ENCODE assay signal across 9 cellular contexts in the genomic region with DNA sequence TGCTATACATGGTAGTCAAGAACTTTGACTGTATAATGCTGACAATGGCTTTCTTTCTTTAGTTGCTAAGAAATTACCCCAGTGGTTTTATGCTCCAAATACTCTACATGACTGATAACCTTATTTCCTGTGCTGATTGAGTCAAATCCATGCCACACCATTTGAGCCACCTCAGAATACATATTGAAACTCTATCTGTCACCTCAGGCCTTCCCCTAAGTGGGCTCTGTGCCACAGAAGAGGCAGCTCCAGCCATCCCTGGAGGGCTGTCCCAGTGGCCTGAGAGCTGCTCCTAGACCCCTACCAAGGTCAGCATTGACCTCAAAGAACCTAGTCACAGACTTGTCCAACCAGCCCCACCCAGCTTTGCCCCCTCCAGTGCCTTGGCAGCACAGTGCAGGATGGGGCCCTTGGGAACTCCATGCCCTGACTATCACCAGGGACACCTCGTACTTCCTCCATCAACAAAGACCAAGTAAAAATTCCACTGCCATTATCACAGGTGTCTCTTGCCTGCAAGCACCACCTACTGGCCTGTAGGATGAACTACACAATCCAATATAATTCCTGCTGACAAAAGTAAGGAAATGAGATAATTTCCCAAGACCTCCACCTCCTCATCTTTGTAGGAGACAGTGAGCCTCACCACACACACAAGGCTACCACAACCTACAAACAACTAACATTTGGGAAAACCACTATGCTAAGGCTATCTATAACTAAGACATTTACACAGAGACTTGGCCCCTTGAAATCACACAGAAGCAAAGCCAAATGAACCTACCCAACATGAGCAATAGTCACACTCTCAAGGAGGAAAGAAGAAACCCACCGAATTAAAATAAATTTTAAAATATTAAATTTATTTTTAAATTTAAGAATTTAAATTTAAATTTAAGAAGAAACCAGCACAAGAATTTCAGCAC.
DNase-seq lines count a peak whose midpoint lies in the region; FAIRE-seq and TF ChIP-seq lines count a peak whose summit lies in the region.
"Had no signal": no experiment of that assay in that cellular context is flagged by ENCODE, and none has a peak within 500 bp of the region (broad histone marks: within the 10 kb centered on the region; RNA-seq: fewer than 3 reads in every experiment).

No MANE protein-coding gene starts in this region.

- H3K27ac Mint-ChIP-seq in MCF 10A (ENCODE audit: low read depth, unreplicated experiment) (no peak overlapping the region), osteocyte (ENCODE audit: unreplicated experiment) (no peak overlapping the region)

- no peak for TF ChIP-seq POLR2A in H54 (IDR thresholded peaks at IDR 0.05; ENCODE audit: low read depth, low read length)

- H3K9me3 Mint-ChIP-seq in MCF 10A (ENCODE audit: unreplicated experiment) (no peaks in the 10 kb centered on the region), osteocyte (ENCODE audit: unreplicated experiment) (peaks cover 18% of the 10 kb centered on the region)

- no TSS peak for BruUV-seq in MCF 10A (replicated peaks; lab: Mats Ljungman, UMichigan)

- peaks cover 5% of the 10 kb centered on the region for H3K4me1 Mint-ChIP-seq in MCF 10A (ENCODE audit: insufficient read depth, unreplicated experiment)
- no peaks in the 10 kb centered on the region for H3K4me1 Mint-ChIP-seq in osteocyte (ENCODE audit: unreplicated experiment)
- H3K4me1 Mint-ChIP-seq: CD4-positive, CD25-positive, alpha-beta regulatory T cell had no signal

- intact Hi-C loops in MCF 10A (cut with micrococcal nuclease), result loop anchor here (1.0 to 10.0 kb wide), 6 partner anchors 107 to 752 kb away; no protein-coding TSS in a partner anchor

- POLR2A ChIA-PET in MCF 10A (lab: Yijun Ruan, JAX), result no interaction called here

- DNase-seq in NCI-H1694 treated with DMSO at 0.1 percent for 48 hours (lab: John Stamatoyannopoulos, UW) (peak; percentile 11), NCI-H1694 (lab: John Stamatoyannopoulos, UW) (no peak), H54 (ENCODE audit: insufficient read length, low spot score) (peak; percentile 1), LoVo (ENCODE audit: low spot score) (peak; percentile 35), MCF 10A (ENCODE audit: unreplicated experiment) (peak; percentile 53), osteocyte (ENCODE audit: extremely low spot score, unreplicated experiment) (no peak), epidermal melanocyte (ENCODE audit: insufficient read length, low spot score) (no peak)
- DNase-seq in activated CD8-positive, alpha-beta memory T cell treated with anti-CD3 and anti-CD28 coated beads, Interleukin-2, amount 50 U/mL, for 48 hours, result no peak

- peaks cover 80% of the 10 kb centered on the region for H3K27me3 Mint-ChIP-seq in MCF 10A (ENCODE audit: insufficient read depth, unreplicated experiment)
- H3K27me3 Mint-ChIP-seq in osteocyte (ENCODE audit: unreplicated experiment), result peaks cover 2% of the 10 kb centered on the region

- CTCF ChIA-PET in MCF 10A (lab: Yijun Ruan, JAX), result interaction anchor here (0.7 to 1.2 kb wide), 5 partner anchors 9 to 337 kb away, joined by 3 to 5 read pairs (median 4); no protein-coding TSS in a partner anchor

- H3K4me3 Mint-ChIP-seq in MCF 10A (ENCODE audit: unreplicated experiment) (no peak overlapping the region), osteocyte (ENCODE audit: unreplicated experiment) (no peak overlapping the region)
- H3K4me3 Mint-ChIP-seq: CD4-positive, CD25-positive, alpha-beta regulatory T cell had no signal

- peaks cover 5% of the 10 kb centered on the region for H3K36me3 Mint-ChIP-seq in MCF 10A (ENCODE audit: insufficient read depth, unreplicated experiment)
- no peaks in the 10 kb centered on the region for H3K36me3 Mint-ChIP-seq in osteocyte (ENCODE audit: unreplicated experiment)
- H3K36me3 Mint-ChIP-seq: CD4-positive, CD25-positive, alpha-beta regulatory T cell had no signal

- peak; percentile 69 for TF ChIP-seq CTCF in MCF 10A (IDR thresholded peaks at IDR 0.05; ENCODE audit: unreplicated experiment)
- TF ChIP-seq CTCF in osteocyte (IDR thresholded peaks at IDR 0.05), result peak; percentile 55

- FAIRE-seq in H54 (lab: Jason Lieb, UNC), result peak; percentile 50

Comparison
In these comparisons a context has a peak if more than half of its experiments do, and no peak if none do; other contexts are left out.
1. DNase-seq: peak in NCI-H1694 treated with DMSO at 0.1 percent for 48 hours (single experiment), H54 (single experiment), LoVo (single experiment) and MCF 10A (single experiment); none in NCI-H1694 (single experiment), osteocyte (single experiment), activated CD8-positive, alpha-beta memory T cell treated with anti-CD3 and anti-CD28 coated beads, Interleukin-2, amount 50 U/mL, for 48 hours (single experiment) and epidermal melanocyte (single experiment).